8 cellular contexts compared by ENCODE assay signal in the genomic region with DNA sequence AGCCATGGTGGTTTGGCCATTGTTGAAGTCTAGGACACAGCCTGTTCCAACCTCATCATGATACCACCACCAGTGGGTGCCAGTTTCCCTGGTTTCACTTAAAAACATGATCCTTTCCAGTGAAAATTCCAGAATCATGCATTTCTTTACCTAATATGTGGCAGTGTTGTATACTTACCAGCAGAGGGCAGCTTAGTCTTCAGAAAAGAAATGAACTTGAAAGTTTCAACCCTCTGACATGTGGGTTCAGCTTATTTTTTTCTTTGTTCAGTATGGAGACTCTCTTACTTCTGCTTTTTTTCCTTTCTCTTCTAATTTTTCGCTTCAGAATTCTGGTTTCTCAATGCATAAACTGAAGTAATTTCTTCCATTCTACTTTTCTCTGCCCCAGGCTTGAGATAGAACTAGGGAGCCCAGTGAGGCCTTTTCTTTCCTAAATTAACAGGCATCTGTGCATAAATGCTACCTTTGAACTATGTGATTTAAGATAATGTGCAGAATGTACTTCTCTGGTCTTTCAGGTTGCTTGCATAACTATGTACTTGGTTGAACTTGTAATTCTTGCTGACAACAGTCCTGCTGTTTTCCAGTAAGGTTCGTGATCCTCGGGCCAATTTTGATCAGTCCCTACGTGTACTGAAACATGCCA. TPM values are rescaled to one million over a fixed set of nuclear protein-coding genes. Genes with fewer than 3 reads are reported as not detected.
A peak's percentile ranks its signal among the peaks of the same experiment; 100 is the strongest.
DNase-seq lines count a peak whose midpoint lies in the region; ATAC-seq, FAIRE-seq and TF ChIP-seq lines count a peak whose summit lies in the region.

No MANE protein-coding gene starts in this region.

- peak overlapping the region in 1 of 2 experiments; percentile 16; a peak in 1 of 4 replicates for H3K4me3 ChIP-seq in SK-N-SH (ENCODE audit: low read depth in 2 of 2, low read length in 1 of 2)
- no peak overlapping the region for H3K4me3 ChIP-seq in upper lobe of left lung

- no peaks in the 10 kb centered on the region for H3K4me1 Mint-ChIP-seq in effector memory CD8-positive, alpha-beta T cell (ENCODE audit: low read depth in 2 of 2)
- peaks cover 5% of the 10 kb centered on the region for H3K4me1 Mint-ChIP-seq in memory B cell

- H3K27ac Mint-ChIP-seq in effector memory CD8-positive, alpha-beta T cell: peak overlapping the region in 1 of 2 donors; percentile 15
- peak overlapping the region; percentile 87 for H3K27ac Mint-ChIP-seq in memory B cell

- no peaks in the 10 kb centered on the region for H3K9me3 Mint-ChIP-seq in effector memory CD8-positive, alpha-beta T cell
- H3K9me3 Mint-ChIP-seq in memory B cell: no peaks in the 10 kb centered on the region

- CTCF ChIA-PET in GM10248 (lab: Yijun Ruan, JAX) (interaction anchor here (0.7 to 2.7 kb wide), 49 partner anchors 9 to 856 kb away, joined by 3 to 24 read pairs (median 4); a partner anchor contains a TSS), SK-N-SH (lab: Yijun Ruan, JAX) (interaction anchor here (0.6 to 2.3 kb wide), 46 partner anchors 9 to 848 kb away, joined by 3 to 30 read pairs (median 4); a partner anchor contains a TSS)

- peak overlapping the region; percentile 35; the same call in 1 of the 2 replicates for H3K9ac ChIP-seq in SK-N-SH

- H3K9me2 ChIP-seq in SK-N-SH: no peaks in the 10 kb centered on the region

- H3K4me1 ChIP-seq in SK-N-SH (ENCODE audit: control insufficient read depth in 1 of 2, insufficient read depth in 2 of 2, low read depth in 1 of 2, low read length in 1 of 2) (peaks cover 2 to 5% of the 10 kb centered on the region in 2 experiments; a peak in 2 of 4 replicates), upper lobe of left lung (peaks cover 0 to 9% (median 2%) of the 10 kb centered on the region in 4 donors)

- H3K27me3 Mint-ChIP-seq in effector memory CD8-positive, alpha-beta T cell: no peaks in the 10 kb centered on the region
- H3K27me3 Mint-ChIP-seq in memory B cell: no peaks in the 10 kb centered on the region

- H3K4me2 ChIP-seq in SK-N-SH: no peak overlapping the region; the same call in 1 of the 2 replicates

- TF ChIP-seq CTCF in GM10248 (IDR thresholded peaks at IDR 0.05; ENCODE audit: control extremely low read depth, extremely low read depth, low read depth, missing control alignments) (peak; percentile 71), SK-N-SH (IDR thresholded peaks at IDR 0.05) (peak; percentile 98), upper lobe of left lung (IDR thresholded peaks at IDR 0.05) (peak; percentile 64 to 87 (median 78))

- TF ChIP-seq RAD21 in SK-N-SH (IDR thresholded peaks at IDR 0.05; ENCODE audit: low read length): peak; percentile 91

- DNase-seq in GM10248 (ENCODE audit: extremely low spot score) (peak; percentile 62), NCI-H1048 (lab: John Stamatoyannopoulos, UW) (peak; percentile 29), SK-N-SH (peak; percentile 62), memory B cell (ENCODE audit: low spot score in 2 of 2) (peak in 1 of 2 donors; percentile 55), upper lobe of left lung (peak in 1 of 2 donors; percentile 28)
- no peak for DNase-seq in effector memory CD8-positive, alpha-beta T cell

- H3K27ac ChIP-seq in SK-N-SH (ENCODE audit: low read depth in 2 of 2, low read length in 1 of 2) (peak overlapping the region; percentile 50 to 68), upper lobe of left lung (peak overlapping the region in 2 of 4 donors; percentile 6 to 59)

- peak; percentile 99 for FAIRE-seq in A204.1 (lab: Jason Lieb, UNC)

- no peak overlapping the region for H3K4me3 Mint-ChIP-seq in effector memory CD8-positive, alpha-beta T cell
- H3K4me3 Mint-ChIP-seq in memory B cell: peak overlapping the region; percentile 30

- H3K36me3 Mint-ChIP-seq in effector memory CD8-positive, alpha-beta T cell (ENCODE audit: insufficient read depth): peaks cover 31% of the 10 kb centered on the region
- H3K36me3 Mint-ChIP-seq in memory B cell: peaks cover 2% of the 10 kb centered on the region

- H3K36me3 ChIP-seq in SK-N-SH (replicated peaks in 1 of 2; ENCODE audit: control insufficient read depth in 1 of 2, insufficient read depth in 2 of 2, low read length in 1 of 2) (peaks cover 21 to 38% of the 10 kb centered on the region in 2 experiments), upper lobe of left lung (peaks cover 0 to 39% (median 8%) of the 10 kb centered on the region in 4 donors)

- peak; percentile 82 for ATAC-seq in HG02588 (IDR thresholded peaks at IDR 0.05; ENCODE audit: unreplicated experiment)
- ATAC-seq in effector memory CD8-positive, alpha-beta T cell (replicated peaks): peak; percentile 86
- ATAC-seq in memory B cell (ENCODE audit: low read depth): peak; percentile 96
- peak; percentile 82 to 95 for ATAC-seq in upper lobe of left lung (ENCODE audit: low FRiP score in 2 of 2)

- 70% methylated on average over 4 of the region's 4 CpGs for WGBS in SK-N-SH (ENCODE audit: low lambda C conversion rate)
- WGBS in upper lobe of left lung, 2 donors: 64 to 65% methylated on average over 4 of the region's 4 CpGs

- peaks cover 14% of the 10 kb centered on the region for H3F3A ChIP-seq in SK-N-SH (replicated peaks; ENCODE audit: insufficient read depth)

- peak in 1 of 2 experiments; percentile 55; a peak in 1 of 4 replicates for TF ChIP-seq EP300 in SK-N-SH (IDR thresholded peaks at IDR 0.05; ENCODE audit: borderline replicate concordance in 1 of 2, low read depth in 1 of 2, low read length in 1 of 2)
- TF ChIP-seq EP300 in upper lobe of left lung (IDR thresholded peaks at IDR 0.05): no peak

- H3K9me3 ChIP-seq in SK-N-SH (no peaks in the 10 kb centered on the region), upper lobe of left lung (no peaks in the 10 kb centered on the region)

- TF ChIP-seq POLR2A in upper lobe of left lung (IDR thresholded peaks at IDR 0.05): no peak

- no peaks in the 10 kb centered on the region for H3K79me2 ChIP-seq in SK-N-SH (ENCODE audit: insufficient read depth)

- H3K27me3 ChIP-seq in SK-N-SH (ENCODE audit: insufficient read depth) (no peaks in the 10 kb centered on the region), upper lobe of left lung (no peaks in the 10 kb centered on the region)

- H2AFZ ChIP-seq in SK-N-SH (ENCODE audit: low read depth): peak overlapping the region; percentile 81

- POLR2A ChIA-PET in GM10248 (lab: Yijun Ruan, JAX) (interaction anchor here (1.2 kb wide), 1 partner anchor 11 kb away, joined by 5 read pairs; a partner anchor contains a TSS), SK-N-SH (lab: Yijun Ruan, JAX) (interaction anchor here (1.3 to 2.1 kb wide), 2 partner anchors 10 to 58 kb away, joined by 7 to 12 read pairs; a partner anchor contains a TSS)

- no peaks in the 10 kb centered on the region for H4K20me1 ChIP-seq in SK-N-SH (ENCODE audit: insufficient read depth)

TF ChIP-seq in SK-N-SH, 30 proteins besides CTCF, POLR2A, EP300 and RAD21 (continues in another document):
- TF ChIP-seq, protein P1, sequence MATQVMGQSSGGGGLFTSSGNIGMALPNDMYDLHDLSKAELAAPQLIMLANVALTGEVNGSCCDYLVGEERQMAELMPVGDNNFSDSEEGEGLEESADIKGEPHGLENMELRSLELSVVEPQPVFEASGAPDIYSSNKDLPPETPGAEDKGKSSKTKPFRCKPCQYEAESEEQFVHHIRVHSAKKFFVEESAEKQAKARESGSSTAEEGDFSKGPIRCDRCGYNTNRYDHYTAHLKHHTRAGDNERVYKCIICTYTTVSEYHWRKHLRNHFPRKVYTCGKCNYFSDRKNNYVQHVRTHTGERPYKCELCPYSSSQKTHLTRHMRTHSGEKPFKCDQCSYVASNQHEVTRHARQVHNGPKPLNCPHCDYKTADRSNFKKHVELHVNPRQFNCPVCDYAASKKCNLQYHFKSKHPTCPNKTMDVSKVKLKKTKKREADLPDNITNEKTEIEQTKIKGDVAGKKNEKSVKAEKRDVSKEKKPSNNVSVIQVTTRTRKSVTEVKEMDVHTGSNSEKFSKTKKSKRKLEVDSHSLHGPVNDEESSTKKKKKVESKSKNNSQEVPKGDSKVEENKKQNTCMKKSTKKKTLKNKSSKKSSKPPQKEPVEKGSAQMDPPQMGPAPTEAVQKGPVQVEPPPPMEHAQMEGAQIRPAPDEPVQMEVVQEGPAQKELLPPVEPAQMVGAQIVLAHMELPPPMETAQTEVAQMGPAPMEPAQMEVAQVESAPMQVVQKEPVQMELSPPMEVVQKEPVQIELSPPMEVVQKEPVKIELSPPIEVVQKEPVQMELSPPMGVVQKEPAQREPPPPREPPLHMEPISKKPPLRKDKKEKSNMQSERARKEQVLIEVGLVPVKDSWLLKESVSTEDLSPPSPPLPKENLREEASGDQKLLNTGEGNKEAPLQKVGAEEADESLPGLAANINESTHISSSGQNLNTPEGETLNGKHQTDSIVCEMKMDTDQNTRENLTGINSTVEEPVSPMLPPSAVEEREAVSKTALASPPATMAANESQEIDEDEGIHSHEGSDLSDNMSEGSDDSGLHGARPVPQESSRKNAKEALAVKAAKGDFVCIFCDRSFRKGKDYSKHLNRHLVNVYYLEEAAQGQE (IDR thresholded peaks at IDR 0.05; ENCODE audit: low read depth, low read length): no peak
- TF ChIP-seq GATA2 (CRISPR knock-in tag; IDR thresholded peaks at IDR 0.05) (no peak), EZH2phosphoT487 (IDR thresholded peaks at IDR 0.05; ENCODE audit: borderline replicate concordance, low read depth) (no peak), MEF2A (IDR thresholded peaks at IDR 0.05; ENCODE audit: borderline replicate concordance, low read depth) (no peak), FOXJ3 (CRISPR knock-in tag; IDR thresholded peaks at IDR 0.05) (no peak), GABPA (IDR thresholded peaks at IDR 0.05; ENCODE audit: low read depth) (no peak)
- TF ChIP-seq, protein P2, sequence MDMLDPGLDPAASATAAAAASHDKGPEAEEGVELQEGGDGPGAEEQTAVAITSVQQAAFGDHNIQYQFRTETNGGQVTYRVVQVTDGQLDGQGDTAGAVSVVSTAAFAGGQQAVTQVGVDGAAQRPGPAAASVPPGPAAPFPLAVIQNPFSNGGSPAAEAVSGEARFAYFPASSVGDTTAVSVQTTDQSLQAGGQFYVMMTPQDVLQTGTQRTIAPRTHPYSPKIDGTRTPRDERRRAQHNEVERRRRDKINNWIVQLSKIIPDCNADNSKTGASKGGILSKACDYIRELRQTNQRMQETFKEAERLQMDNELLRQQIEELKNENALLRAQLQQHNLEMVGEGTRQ (IDR thresholded peaks at IDR 0.05; ENCODE audit: borderline replicate concordance, low read depth, low read length): no peak

RNA-seq across cellular contexts. Expression of a gene that starts 10.7 kb away (rescaled TPM):
- 9.2 and 10.8 TPM in 2 replicates for polyA plus RNA-seq in SK-N-SH (2012; rRNA removed)
- polyA plus RNA-seq in SK-N-SH (2012; cell fraction: cytosol; rRNA removed): 11.1 and 13.0 TPM in 2 replicates
- polyA plus RNA-seq in SK-N-SH (2012; cell fraction: nucleus; rRNA removed): 8.3 and 11.8 TPM in 2 replicates
- 10 to 100 TPM in 3 of 6 donors, 1 to 10 TPM in 3; 4.9 to 23.0 (median 10.8) TPM for total RNA-seq in upper lobe of left lung

RNA-seq across cellular contexts. Expression of a gene that starts 10.8 kb away (rescaled TPM):
- 1,564 and 2,425 TPM in 2 replicates for polyA plus RNA-seq in SK-N-SH (2012; rRNA removed)
- 2,841 and 2,925 TPM in 2 replicates for polyA plus RNA-seq in SK-N-SH (2012; cell fraction: cytosol; rRNA removed)
- 199 and 396 TPM in 2 replicates for polyA plus RNA-seq in SK-N-SH (2012; cell fraction: nucleus; rRNA removed)
- 1,000 to 10,000 TPM in 4 of 6 donors, 100 to 1,000 TPM in 2; 743 to 2,200 (median 1,155) TPM for total RNA-seq in upper lobe of left lung

RNA-seq across cellular contexts. Expression of a gene that starts 57.7 kb away (rescaled TPM):
- 41.4 and 41.6 TPM in 2 replicates for polyA plus RNA-seq in SK-N-SH (2012; rRNA removed)
- polyA plus RNA-seq in SK-N-SH (2012; cell fraction: cytosol; rRNA removed): 54.0 and 60.7 TPM in 2 replicates
- polyA plus RNA-seq in SK-N-SH (2012; cell fraction: nucleus; rRNA removed): 12.4 and 22.4 TPM in 2 replicates
- 100 to 1,000 TPM in 2 of 6 donors, 10 to 100 TPM in 4; 30.9 to 115 (median 56.9) TPM for total RNA-seq in upper lobe of left lung

Comparison
In these comparisons a context has a peak if more than half of its experiments do, and no peak if none do; other contexts are left out.
1. DNase-seq: peak in GM10248 (single experiment), NCI-H1048 (single experiment) and SK-N-SH (single experiment); none in effector memory CD8-positive, alpha-beta T cell (0 of 3).
2. Peak in every context shown above with its lines, with median percentiles within 50 percentile points of each other: CTCF ChIP-seq and ATAC-seq.